In genomic region chr2:74391209-74391579, GRCh38 we compare ENCODE assay signal across 8 cellular contexts. TPM values are rescaled to one million over a fixed set of nuclear protein-coding genes. Genes with fewer than 3 reads are reported as not detected.
DNase-seq lines count a peak whose midpoint lies in the region; ATAC-seq and TF ChIP-seq lines count a peak whose summit lies in the region.

No MANE protein-coding gene starts in this region.

- H3K4me1 ChIP-seq in GM23338 (ENCODE audit: insufficient read depth) (peaks cover 12% of the 10 kb centered on the region), PC-9 (replicated peaks; ENCODE audit: insufficient read depth) (peaks cover 19% of the 10 kb centered on the region), ectodermal cell (ENCODE audit: control insufficient read depth, insufficient read depth, low read length) (peaks cover 15% of the 10 kb centered on the region), muscle layer of colon (ENCODE audit: insufficient read depth, low read length) (peaks cover 36% of the 10 kb centered on the region)

- 1% methylated on average over 11 of the region's 11 CpGs for WGBS in ectodermal cell, 2 experiments

- DNase-seq in ELR (ENCODE audit: low read depth) (peak; percentile 62), GM23338 (ENCODE audit: low spot score) (no peak), PC-9 (no peak)
- DNase-seq in stimulated activated naive CD4-positive, alpha-beta T cell (lab: John Stamatoyannopoulos, UW): no peak
- DNase-seq in stimulated activated CD4-positive, alpha-beta T cell treated with anti-CD3 and anti-CD28 coated beads, Interleukin-2, amount 100 ng/mL, for 48 hours: no peak

- H3K27me3 ChIP-seq in GM23338 (ENCODE audit: insufficient read depth): no peaks in the 10 kb centered on the region
- H3K27me3 ChIP-seq in PC-9 (ENCODE audit: insufficient read depth, low read depth): no peaks in the 10 kb centered on the region
- no peaks in the 10 kb centered on the region for H3K27me3 ChIP-seq in ectodermal cell (ENCODE audit: control insufficient read depth, insufficient read depth, low read length, poor library complexity, severe bottlenecking)
- no peaks in the 10 kb centered on the region for H3K27me3 ChIP-seq in muscle layer of colon (ENCODE audit: control insufficient read depth in 1 of 2, insufficient read depth in 2 of 2, low read length in 2 of 2)

- peak overlapping the region; percentile 83 for H3K4me2 ChIP-seq in GM23338
- H3K4me2 ChIP-seq in PC-9: peak overlapping the region; percentile 98

- H3K27ac Mint-ChIP-seq in GM23338: peak overlapping the region; percentile 93

- peaks cover 10% of the 10 kb centered on the region; the same call in 2 of the 3 replicates for H3K4me1 Mint-ChIP-seq in GM23338

- no peaks in the 10 kb centered on the region for H3K9me3 ChIP-seq in PC-9 (ENCODE audit: insufficient read depth, low read depth)
- no peaks in the 10 kb centered on the region for H3K9me3 ChIP-seq in ectodermal cell (ENCODE audit: control insufficient read depth, low read length)
- H3K9me3 ChIP-seq in muscle layer of colon (ENCODE audit: low read length): no peaks in the 10 kb centered on the region

- no peaks in the 10 kb centered on the region for H3K36me3 Mint-ChIP-seq in GM23338 (ENCODE audit: low read depth)

- H3K79me2 ChIP-seq in GM23338 (replicated peaks; ENCODE audit: insufficient read depth): peaks cover 51% of the 10 kb centered on the region
- H3K79me2 ChIP-seq in PC-9 (ENCODE audit: low read depth): peaks cover 45% of the 10 kb centered on the region

- TF ChIP-seq CTCF in GM23338 (conservative IDR thresholded peaks at IDR 0.05; ENCODE audit: low read depth in 2 of 2) (no peak), PC-9 (conservative IDR thresholded peaks at IDR 0.05) (no peak)

- H3K27ac ChIP-seq in GM23338 (ENCODE audit: low read depth): no peak overlapping the region; the same call in 1 of the 2 replicates
- no peak overlapping the region for H3K27ac ChIP-seq in PC-9
- peak overlapping the region; percentile 98 for H3K27ac ChIP-seq in ectodermal cell (ENCODE audit: insufficient read depth, low read depth, low read length, poor library complexity, severe bottlenecking)
- H3K27ac ChIP-seq in muscle layer of colon (ENCODE audit: low read depth, low read length): peak overlapping the region; percentile 79

- BruUV-seq in PC-9 (replicated peaks; lab: Mats Ljungman, UMichigan): no TSS peak

- POLR2A ChIA-PET in PC-9 (lab: Charles Lee; ENCODE audit: unreplicated experiment): interaction anchor here (0.6 to 0.7 kb wide), 2 partner anchors 56 to 654 kb away, joined by 3 to 4 read pairs; partner anchors contain the start of gene TPRKB

- H3K9me2 ChIP-seq in GM23338 (ENCODE audit: insufficient read depth): no peaks in the 10 kb centered on the region
- no peaks in the 10 kb centered on the region for H3K9me2 ChIP-seq in PC-9 (ENCODE audit: insufficient read depth)

- H3K9me3 Mint-ChIP-seq in GM23338: no peaks in the 10 kb centered on the region

- ATAC-seq in GM23338 (peak; percentile 39), HG03439 (IDR thresholded peaks at IDR 0.05; ENCODE audit: unreplicated experiment) (no peak)

- H3K9ac ChIP-seq in muscle layer of colon (ENCODE audit: low read length): peak overlapping the region; percentile 66

- H4K20me1 ChIP-seq in GM23338 (replicated peaks; ENCODE audit: insufficient read depth): peaks cover 25% of the 10 kb centered on the region
- H4K20me1 ChIP-seq in PC-9 (ENCODE audit: insufficient read depth): peaks cover 12% of the 10 kb centered on the region

- peak overlapping the region; percentile 88 for H3K4me3 Mint-ChIP-seq in GM23338

- intact Hi-C loops in PC-9 (cut with micrococcal nuclease; ENCODE audit: unreplicated experiment): no loop called here

- peak overlapping the region; percentile 77 for H2AFZ ChIP-seq in GM23338
- H2AFZ ChIP-seq in PC-9: peak overlapping the region; percentile 92

- H3K36me3 ChIP-seq in GM23338 (ENCODE audit: insufficient read depth): no peaks in the 10 kb centered on the region
- no peaks in the 10 kb centered on the region for H3K36me3 ChIP-seq in PC-9 (ENCODE audit: low read depth)
- H3K36me3 ChIP-seq in ectodermal cell (ENCODE audit: control insufficient read depth, insufficient read depth, low read length): no peaks in the 10 kb centered on the region
- H3K36me3 ChIP-seq in muscle layer of colon (ENCODE audit: insufficient read depth, low read length): no peaks in the 10 kb centered on the region

- H3K27me3 Mint-ChIP-seq in GM23338 (ENCODE audit: insufficient read depth, low read depth, poor library complexity): peaks cover 5% of the 10 kb centered on the region

- H3F3A ChIP-seq in GM23338 (replicated peaks; ENCODE audit: low read depth): no peaks in the 10 kb centered on the region
- no peaks in the 10 kb centered on the region for H3F3A ChIP-seq in PC-9 (ENCODE audit: insufficient read depth, low read depth)

- peak overlapping the region; percentile 89 for H3K4me3 ChIP-seq in GM23338
- H3K4me3 ChIP-seq in PC-9: peak overlapping the region; percentile 90
- peak overlapping the region; percentile 90 for H3K4me3 ChIP-seq in ectodermal cell (ENCODE audit: insufficient read depth, low read depth, low read length)
- peak overlapping the region; percentile 72 to 80 for H3K4me3 ChIP-seq in muscle layer of colon (ENCODE audit: low read depth in 1 of 2, low read length in 2 of 2)

- CTCF ChIA-PET in PC-9 (lab: Charles Lee): interaction anchor here (0.6 kb wide), 1 partner anchor 368 kb away, joined by 3 read pairs; no protein-coding TSS in a partner anchor

TF ChIP-seq in GM23338, 12 proteins besides CTCF, POLR2A, EP300 and RAD21:
- TF ChIP-seq ETS1 (IDR thresholded peaks at IDR 0.05): no peak

RNA-seq across cellular contexts. Expression of gene DCTN1, which starts 11.1 kb away (rescaled TPM):
- 131 and 145 TPM in 2 replicates for total RNA-seq in GM23338 (2014; rRNA removed; shearing (Covaris generic))
- polyA plus RNA-seq in GM23338 (2016; fragmentation: Nextera tagmentation; extraction: Ambion mirVana): 108 and 126 TPM in 2 replicates
- 130 and 147 TPM in 2 replicates for total RNA-seq in PC-9 (2021)
- 200 TPM for polyA plus RNA-seq in ectodermal cell (2013, experiment 1 of 4)
- polyA plus RNA-seq in ectodermal cell (2013, experiment 2 of 4): 216 TPM
- polyA plus RNA-seq in ectodermal cell (2013, experiment 3 of 4): 154 TPM
- 174 TPM for polyA plus RNA-seq in ectodermal cell (2013, experiment 4 of 4)

RNA-seq across cellular contexts. Expression of gene C2orf81, which starts 30.2 kb away (rescaled TPM):
- 4.6 TPM in 2 replicates for total RNA-seq in GM23338 (2014; rRNA removed; shearing (Covaris generic))
- polyA plus RNA-seq in GM23338 (2016; fragmentation: Nextera tagmentation; extraction: Ambion mirVana): 3.7 and 3.8 TPM in 2 replicates
- total RNA-seq in PC-9 (2021): 9.8 and 12.0 TPM in 2 replicates
- polyA plus RNA-seq in ectodermal cell (2013, experiment 1 of 4): 9.8 TPM
- polyA plus RNA-seq in ectodermal cell (2013, experiment 2 of 4): 8.0 TPM
- polyA plus RNA-seq in ectodermal cell (2013, experiment 3 of 4): 8.1 TPM
- 7.5 TPM for polyA plus RNA-seq in ectodermal cell (2013, experiment 4 of 4)

RNA-seq across cellular contexts. Expression of gene WDR54, which starts 30.3 kb away (rescaled TPM):
- total RNA-seq in GM23338 (2014; rRNA removed; shearing (Covaris generic)): 41.3 and 41.6 TPM in 2 replicates
- 35.2 and 42.6 TPM in 2 replicates for polyA plus RNA-seq in GM23338 (2016; fragmentation: Nextera tagmentation; extraction: Ambion mirVana)
- total RNA-seq in PC-9 (2021): 46.7 and 53.0 TPM in 2 replicates
- 81.1 TPM for polyA plus RNA-seq in ectodermal cell (2013, experiment 1 of 4)
- polyA plus RNA-seq in ectodermal cell (2013, experiment 2 of 4): 92.4 TPM
- 74.4 TPM for polyA plus RNA-seq in ectodermal cell (2013, experiment 3 of 4)
- 82.8 TPM for polyA plus RNA-seq in ectodermal cell (2013, experiment 4 of 4)

RNA-seq across cellular contexts. Expression of gene SLC4A5, which starts 48.0 kb away (rescaled TPM):
- total RNA-seq in GM23338 (2014; rRNA removed; shearing (Covaris generic)): 0.24 and 0.89 TPM in 2 replicates
- 0.50 and 0.70 TPM in 2 replicates for polyA plus RNA-seq in GM23338 (2016; fragmentation: Nextera tagmentation; extraction: Ambion mirVana)
- 1.2 TPM in 1 of 2 replicates, not detected in the other for total RNA-seq in PC-9 (2021)
- polyA plus RNA-seq in ectodermal cell (2013, experiment 1 of 4): 2.2 TPM
- polyA plus RNA-seq in ectodermal cell (2013, experiment 2 of 4): 1.4 TPM
- 0.80 TPM for polyA plus RNA-seq in ectodermal cell (2013, experiment 3 of 4)
- polyA plus RNA-seq in ectodermal cell (2013, experiment 4 of 4): 2.0 TPM

RNA-seq across cellular contexts. Expression of gene RTKN, which starts 50.5 kb away (rescaled TPM):
- 42.8 and 50.0 TPM in 2 replicates for total RNA-seq in GM23338 (2014; rRNA removed; shearing (Covaris generic))
- polyA plus RNA-seq in GM23338 (2016; fragmentation: Nextera tagmentation; extraction: Ambion mirVana): 20.4 and 24.5 TPM in 2 replicates
- 58.9 and 63.4 TPM in 2 replicates for total RNA-seq in PC-9 (2021)
- polyA plus RNA-seq in ectodermal cell (2013, experiment 1 of 4): 41.6 TPM
- 39.2 TPM for polyA plus RNA-seq in ectodermal cell (2013, experiment 2 of 4)
- 35.6 TPM for polyA plus RNA-seq in ectodermal cell (2013, experiment 3 of 4)
- polyA plus RNA-seq in ectodermal cell (2013, experiment 4 of 4): 42.6 TPM

Comparison
In these comparisons a context has a peak if more than half of its experiments do, and no peak if none do; other contexts are left out.
1. H3K27ac ChIP-seq: peak in ectodermal cell (single experiment) and muscle layer of colon (single experiment); none in GM23338 (single experiment) and PC-9 (single experiment).
2. Peak in every context shown above with its lines, with median percentiles within 50 percentile points of each other: H3K4me3 ChIP-seq.